Comparison of ENCODE assay signal across 8 cellular contexts in genomic region chr10:102225646-102226541, GRCh38. TPM values are rescaled to one million over a fixed set of nuclear protein-coding genes. Genes with fewer than 3 reads are reported as not detected.
DNase-seq lines count a peak whose midpoint lies in the region; ATAC-seq and TF ChIP-seq lines count a peak whose summit lies in the region.

Gene ELOVL3 (plus strand): TSS chr10:102226299. CDS start chr10:102226549, 250 bp downstream.

- H3F3A ChIP-seq in PC-3 (ENCODE audit: low read length, unreplicated experiment): no peaks in the 10 kb centered on the region

- H3K4me3 Mint-ChIP-seq in activated T-helper 2 cell treated with anti-CD3 and anti-CD28 coated beads, Interferon-gamma antibody, Interleukin-2, Interleukin-4, amounts not matched to agents 10 μg/mL and 5 μg/mL and 100 μg/mL, durations not matched to agents 14 hours and 24 hours and 36 hours (ENCODE audit: low read depth): peak within 1 kb of the TSS; percentile 59
- peak within 1 kb of the TSS; percentile 67 to 87 (median 78) for H3K4me3 Mint-ChIP-seq in naive thymus-derived CD8-positive, alpha-beta T cell
- H3K4me3 Mint-ChIP-seq in stimulated activated effector memory CD8-positive, alpha-beta T cell treated with anti-CD3 and anti-CD28 coated beads, Interleukin-12 subunit alpha, Interleukin-12 subunit beta, amount 100 ng/mL, for 72 hours: peak within 1 kb of the TSS; percentile 63

- H3K4me1 ChIP-seq in PC-3 (ENCODE audit: insufficient read depth, low read length) (peaks cover 9% of the 10 kb centered on the region; the same call in 1 of the 2 replicates), fibroblast of lung (ENCODE audit: control insufficient read depth, extremely low read depth, insufficient read depth, low read length) (peaks cover 11% of the 10 kb centered on the region)

- H3K4me1 Mint-ChIP-seq in activated T-helper 2 cell treated with anti-CD3 and anti-CD28 coated beads, Interferon-gamma antibody, Interleukin-2, Interleukin-4, amounts not matched to agents 10 μg/mL and 5 μg/mL and 100 μg/mL, durations not matched to agents 14 hours and 24 hours and 36 hours (ENCODE audit: low read depth): peaks cover 23% of the 10 kb centered on the region
- peaks cover 16 to 33% (median 25%) of the 10 kb centered on the region in 4 donors for H3K4me1 Mint-ChIP-seq in naive thymus-derived CD8-positive, alpha-beta T cell
- peaks cover 36% of the 10 kb centered on the region for H3K4me1 Mint-ChIP-seq in stimulated activated effector memory CD8-positive, alpha-beta T cell treated with anti-CD3 and anti-CD28 coated beads, Interleukin-12 subunit alpha, Interleukin-12 subunit beta, amount 100 ng/mL, for 72 hours

- intact Hi-C loops in PC-3 (cut with micrococcal nuclease): no loop called here
- intact Hi-C loops in activated T-helper 2 cell treated with anti-CD3 and anti-CD28 coated beads, Interferon-gamma antibody, Interleukin-2, Interleukin-4, amounts not matched to agents 10 μg/mL and 5 μg/mL and 100 μg/mL, durations not matched to agents 14 hours and 24 hours and 36 hours (cut with micrococcal nuclease): loop anchor here (1.0 to 5.0 kb wide), 2 partner anchors 57 to 356 kb away; no protein-coding TSS in a partner anchor

- H3K4me3 ChIP-seq in PC-3 (ENCODE audit: low read length) (peak within 1 kb of the TSS; percentile 32; the same call in 1 of the 2 replicates), fibroblast of lung (replicated peaks in 1 of 4; ENCODE audit: control extremely low read depth in 1 of 4, insufficient read depth in 1 of 4, low read depth in 3 of 4, low read length in 4 of 4) (peak within 1 kb of the TSS in 3 of 4 experiments; percentile 16 to 44 (median 30))

- H3K9ac ChIP-seq in PC-3 (ENCODE audit: low read length) (no peak within 1 kb of the TSS), fibroblast of lung (ENCODE audit: insufficient read depth, low read length) (peak within 1 kb of the TSS; percentile 30)

- CTCF ChIA-PET in PC-3 (lab: Charles Lee): interaction anchor here (1.3 kb wide), 1 partner anchor 56 kb away, joined by 3 read pairs; no protein-coding TSS in a partner anchor

- H3K27me3 Mint-ChIP-seq in activated T-helper 2 cell treated with anti-CD3 and anti-CD28 coated beads, Interferon-gamma antibody, Interleukin-2, Interleukin-4, amounts not matched to agents 10 μg/mL and 5 μg/mL and 100 μg/mL, durations not matched to agents 14 hours and 24 hours and 36 hours (ENCODE audit: low read depth): peaks cover 47% of the 10 kb centered on the region
- H3K27me3 Mint-ChIP-seq in naive thymus-derived CD8-positive, alpha-beta T cell: peaks cover 22 to 43% (median 36%) of the 10 kb centered on the region in 5 donors

- ATAC-seq in GM19395 (IDR thresholded peaks at IDR 0.05; ENCODE audit: unreplicated experiment): peak; percentile 84
- peak; percentile 93 for ATAC-seq in HG03565 (IDR thresholded peaks at IDR 0.05; ENCODE audit: unreplicated experiment)
- ATAC-seq in PC-3: peak; percentile 85
- ATAC-seq in naive thymus-derived CD8-positive, alpha-beta T cell: peak; percentile 89 to 92
- ATAC-seq in stimulated activated effector memory CD8-positive, alpha-beta T cell treated with anti-CD3 and anti-CD28 coated beads, Interleukin-12 subunit alpha, Interleukin-12 subunit beta, amount 100 ng/mL, for 72 hours: peak; percentile 93

- peak within 1 kb of the TSS; percentile 62 for H3K4me2 ChIP-seq in PC-3 (ENCODE audit: low read length)
- peak within 1 kb of the TSS; percentile 62 for H3K4me2 ChIP-seq in fibroblast of lung (ENCODE audit: extremely low read depth, insufficient read depth, low read length)

- no peak within 1 kb of the TSS for H3K27ac Mint-ChIP-seq in activated T-helper 2 cell treated with anti-CD3 and anti-CD28 coated beads, Interferon-gamma antibody, Interleukin-2, Interleukin-4, amounts not matched to agents 10 μg/mL and 5 μg/mL and 100 μg/mL, durations not matched to agents 14 hours and 24 hours and 36 hours
- H3K27ac Mint-ChIP-seq in naive thymus-derived CD8-positive, alpha-beta T cell: peak within 1 kb of the TSS in 4 of 10 donors; percentile 24 to 66 (median 45)
- H3K27ac Mint-ChIP-seq in stimulated activated effector memory CD8-positive, alpha-beta T cell treated with anti-CD3 and anti-CD28 coated beads, Interleukin-12 subunit alpha, Interleukin-12 subunit beta, amount 100 ng/mL, for 72 hours: peak within 1 kb of the TSS; percentile 70

- no TSS peak for BruUV-seq in PC-3 (replicated peaks; lab: Mats Ljungman, UMichigan)

- no peaks in the 10 kb centered on the region for H3K36me3 Mint-ChIP-seq in activated T-helper 2 cell treated with anti-CD3 and anti-CD28 coated beads, Interferon-gamma antibody, Interleukin-2, Interleukin-4, amounts not matched to agents 10 μg/mL and 5 μg/mL and 100 μg/mL, durations not matched to agents 14 hours and 24 hours and 36 hours (ENCODE audit: low read depth)
- H3K36me3 Mint-ChIP-seq in naive thymus-derived CD8-positive, alpha-beta T cell: no peaks in the 10 kb centered on the region
- no peaks in the 10 kb centered on the region for H3K36me3 Mint-ChIP-seq in stimulated activated effector memory CD8-positive, alpha-beta T cell treated with anti-CD3 and anti-CD28 coated beads, Interleukin-12 subunit alpha, Interleukin-12 subunit beta, amount 100 ng/mL, for 72 hours

- no peak for TF ChIP-seq CTCF in PC-3 (conservative IDR thresholded peaks at IDR 0.05; ENCODE audit: low read depth, low read length)
- no peak for TF ChIP-seq CTCF in fibroblast of lung (conservative IDR thresholded peaks at IDR 0.05 in 1 of 2, IDR thresholded peaks at IDR 0.05 in 1 of 2; ENCODE audit: low read depth in 1 of 2, low read length in 2 of 2)

- DNase-seq in AG20443 (ENCODE audit: low spot score) (peak; percentile 99), PC-3 (peak; percentile 79), fibroblast of lung (ENCODE audit: low read depth in 2 of 2) (peak; percentile 92 to 94)
- peak; percentile 86 for DNase-seq in activated T-helper 2 cell treated with anti-CD3 and anti-CD28 coated beads, Interferon-gamma antibody, Interleukin-2, Interleukin-4, amounts not matched to agents 10 μg/mL and 5 μg/mL and 100 μg/mL, durations not matched to agents 14 hours and 24 hours and 36 hours (ENCODE audit: low spot score)
- peak; percentile 66 to 90 (median 80) for DNase-seq in naive thymus-derived CD8-positive, alpha-beta T cell
- DNase-seq in stimulated activated effector memory CD8-positive, alpha-beta T cell treated with anti-CD3 and anti-CD28 coated beads, Interleukin-12 subunit alpha, Interleukin-12 subunit beta, amount 100 ng/mL, for 72 hours (ENCODE audit: low spot score in 2 of 2): peak; percentile 61 to 89

- POLR2A ChIA-PET in PC-3 (lab: Charles Lee; ENCODE audit: unreplicated experiment): interaction anchor here (0.6 kb wide), 1 partner anchor 57 kb away, joined by 3 read pairs; no protein-coding TSS in a partner anchor
- POLR2A ChIA-PET in naive thymus-derived CD8-positive, alpha-beta T cell (lab: Charles Lee): interaction anchor here (0.5 to 1.5 kb wide), 5 partner anchors 19 to 419 kb away, joined by 3 to 7 read pairs (median 3); partner anchors contain the start of genes GBF1 and TRIM8

- H4K20me1 ChIP-seq in PC-3 (ENCODE audit: low read length): no peaks in the 10 kb centered on the region
- no peaks in the 10 kb centered on the region for H4K20me1 ChIP-seq in fibroblast of lung (ENCODE audit: control insufficient read depth, extremely low read depth, insufficient read depth, low read length)

- no peaks in the 10 kb centered on the region for H3K9me2 ChIP-seq in PC-3 (replicated peaks; ENCODE audit: low read length)

- H3K36me3 ChIP-seq in PC-3 (ENCODE audit: low read depth, low read length) (no peaks in the 10 kb centered on the region), fibroblast of lung (ENCODE audit: control insufficient read depth, insufficient read depth, low read length) (no peaks in the 10 kb centered on the region)

- H3K27ac ChIP-seq in PC-3 (ENCODE audit: low read length): no peak within 1 kb of the TSS
- no peak within 1 kb of the TSS for H3K27ac ChIP-seq in fibroblast of lung (ENCODE audit: insufficient read depth, low read length)

- H3K9me3 Mint-ChIP-seq in activated T-helper 2 cell treated with anti-CD3 and anti-CD28 coated beads, Interferon-gamma antibody, Interleukin-2, Interleukin-4, amounts not matched to agents 10 μg/mL and 5 μg/mL and 100 μg/mL, durations not matched to agents 14 hours and 24 hours and 36 hours: no peaks in the 10 kb centered on the region
- no peaks in the 10 kb centered on the region for H3K9me3 Mint-ChIP-seq in naive thymus-derived CD8-positive, alpha-beta T cell
- H3K9me3 Mint-ChIP-seq in stimulated activated effector memory CD8-positive, alpha-beta T cell treated with anti-CD3 and anti-CD28 coated beads, Interleukin-12 subunit alpha, Interleukin-12 subunit beta, amount 100 ng/mL, for 72 hours: no peaks in the 10 kb centered on the region

- H3K79me2 ChIP-seq in PC-3 (ENCODE audit: low read length): no peaks in the 10 kb centered on the region
- H3K79me2 ChIP-seq in fibroblast of lung (ENCODE audit: control insufficient read depth, insufficient read depth, low read length): no peaks in the 10 kb centered on the region

- H2AFZ ChIP-seq in PC-3 (ENCODE audit: low read length) (peak within 1 kb of the TSS; percentile 71), fibroblast of lung (ENCODE audit: low read length) (peak within 1 kb of the TSS; percentile 99)

- H3K9me3 ChIP-seq in PC-3 (ENCODE audit: low read length) (no peaks in the 10 kb centered on the region), fibroblast of lung (ENCODE audit: control insufficient read depth, insufficient read depth, low read depth, low read length) (no peaks in the 10 kb centered on the region)

- H3K27me3 ChIP-seq in PC-3 (ENCODE audit: low read length) (peaks cover under 1% of the 10 kb centered on the region; the same call in 1 of the 2 replicates), fibroblast of lung (ENCODE audit: control insufficient read depth, insufficient read depth, low read length) (peaks cover 25% of the 10 kb centered on the region)

RNA-seq across cellular contexts. Expression of gene ELOVL3, which starts in this region (rescaled TPM):
- 0.40 TPM in 2 replicates for total RNA-seq in PC-3 (2014; rRNA removed)
- total RNA-seq in activated T-helper 2 cell treated with anti-CD3 and anti-CD28 coated beads, Interferon-gamma antibody, Interleukin-2, Interleukin-4, amounts not matched to agents 10 μg/mL and 5 μg/mL and 100 μg/mL, durations not matched to agents 14 hours and 24 hours and 36 hours: not detected in 2 replicates
- total RNA-seq in fibroblast of lung: 0.26 and 0.66 TPM in 2 replicates
- polyA plus RNA-seq in fibroblast of lung: 0.24 and 0.27 TPM in 2 replicates
- 0.08 and 0.30 TPM in 2 replicates for polyA plus RNA-seq in fibroblast of lung (2012)
- 3.0 TPM in 1 of 2 replicates, not detected in the other for polyA minus RNA-seq in fibroblast of lung (ENCODE audit: low replicate concordance)
- total RNA-seq in naive thymus-derived CD8-positive, alpha-beta T cell: not detected
- polyA plus RNA-seq in naive thymus-derived CD8-positive, alpha-beta T cell: not detected

Comparison
In these comparisons a context has a peak if more than half of its experiments do, and no peak if none do; other contexts are left out.
1. Peak in DNase-seq, ATAC-seq, H3K4me3 ChIP-seq and H3K4me2 ChIP-seq in PC-3; RNA of the gene not detected or under 1 TPM.
2. Peak in DNase-seq in activated T-helper 2 cell treated with anti-CD3 and anti-CD28 coated beads, Interferon-gamma antibody, Interleukin-2, Interleukin-4, amounts not matched to agents 10 μg/mL and 5 μg/mL and 100 μg/mL, durations not matched to agents 14 hours and 24 hours and 36 hours; RNA of the gene not detected or under 1 TPM.
3. Peak in DNase-seq and ATAC-seq in naive thymus-derived CD8-positive, alpha-beta T cell; RNA of the gene not detected or under 1 TPM.